In the genomic region with DNA sequence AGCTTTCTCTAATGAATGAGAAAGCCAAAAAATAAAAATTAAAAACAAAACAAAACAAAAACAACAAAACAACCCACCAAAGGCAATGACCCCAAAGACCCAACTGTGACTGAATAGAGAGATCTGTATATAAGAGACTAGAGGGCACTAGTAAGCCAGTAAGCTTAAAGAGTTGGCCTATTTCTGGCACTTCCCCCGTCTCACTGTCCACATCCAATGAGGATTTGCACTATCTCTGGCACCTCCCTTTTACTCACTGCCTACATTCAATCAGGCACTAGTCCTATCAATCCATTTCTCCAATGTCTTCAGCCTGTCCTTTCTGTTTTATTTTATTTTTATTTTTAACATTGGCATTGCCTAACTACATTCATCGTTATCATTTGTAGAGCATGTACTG, we compare ENCODE assay signal across 21 cellular contexts.
"Had no signal": no experiment of that assay in that cellular context is flagged by ENCODE, and none has a peak within 500 bp of the region (broad histone marks: within the 10 kb centered on the region; RNA-seq: fewer than 3 reads in every experiment).

No MANE protein-coding gene starts in this region.

- DNase-seq: activated T-cell treated with anti-CD3 and anti-CD28 coated beads, Interleukin-2, amount 50 U/mL, for 1 hour; adrenal gland; colonic mucosa; dorsolateral prefrontal cortex; effector memory CD8-positive, alpha-beta T cell; hypothalamus; naive thymus-derived CD8-positive, alpha-beta T cell; posterior cingulate gyrus; spleen; stimulated activated CD4-positive, alpha-beta T cell treated with anti-CD3 and anti-CD28 coated beads, Interleukin-4, amount 100 ng/mL, for 24 hours; stimulated activated naive CD8-positive, alpha-beta T cell treated with anti-CD3 and anti-CD28 coated beads, Interleukin-15, Interleukin-2, amounts not matched to agents 100 U/mL and 50 U/mL, for 24 hours; T-helper 1 cell; thyroid gland; upper lobe of right lung had no signal

- H3K27me3 ChIP-seq: adrenal gland, colonic mucosa, esophagus muscularis mucosa, neural progenitor cell, spleen, thyroid gland, upper lobe of right lung had no signal

- H3K4me1 Mint-ChIP-seq: mesothelial cell of epicardium; naive thymus-derived CD8-positive, alpha-beta T cell; neural progenitor cell had no signal

- H3K9ac ChIP-seq: neural progenitor cell had no signal

- H2AFZ ChIP-seq: neural progenitor cell had no signal

- H3K4me2 ChIP-seq: neural progenitor cell had no signal

- H3K4me3 ChIP-seq: adrenal gland, colonic mucosa, dorsolateral prefrontal cortex, esophagus muscularis mucosa, neural progenitor cell, spleen, thyroid gland, upper lobe of right lung had no signal

- H3K36me3 Mint-ChIP-seq: activated naive CD4-positive, alpha-beta T cell treated with anti-CD3 and anti-CD28 coated beads, Interleukin-2, amount 50 U/mL, for 72 hours; mesothelial cell of epicardium; naive thymus-derived CD8-positive, alpha-beta T cell; neural progenitor cell had no signal

- ATAC-seq: activated naive CD4-positive, alpha-beta T cell treated with anti-CD3 and anti-CD28 coated beads, Interleukin-2, amount 50 U/mL, for 72 hours; effector memory CD8-positive, alpha-beta T cell; naive thymus-derived CD8-positive, alpha-beta T cell; stimulated activated naive CD8-positive, alpha-beta T cell treated with anti-CD3 and anti-CD28 coated beads, Interleukin-15, Interleukin-2, amounts not matched to agents 100 U/mL and 50 U/mL, for 24 hours; upper lobe of right lung had no signal

- H3K27ac ChIP-seq: adrenal gland, colonic mucosa, dorsolateral prefrontal cortex, esophagus muscularis mucosa, neural progenitor cell, spleen, thyroid gland, upper lobe of right lung had no signal

- H3K9me3 ChIP-seq: adrenal gland, colonic mucosa, thyroid gland, upper lobe of right lung had no signal

- H3K27ac Mint-ChIP-seq: activated naive CD4-positive, alpha-beta T cell treated with anti-CD3 and anti-CD28 coated beads, Interleukin-2, amount 50 U/mL, for 72 hours; effector memory CD8-positive, alpha-beta T cell; mesothelial cell of epicardium; naive thymus-derived CD8-positive, alpha-beta T cell; neural progenitor cell had no signal

- H3K4me1 ChIP-seq: adrenal gland, colonic mucosa, esophagus muscularis mucosa, neural progenitor cell, spleen, thyroid gland, upper lobe of right lung had no signal

- FAIRE-seq: astrocyte, frontal cortex, islet of Langerhans had no signal

- H3K36me3 ChIP-seq: adrenal gland, colonic mucosa, neural progenitor cell, spleen, thyroid gland, upper lobe of right lung had no signal

- H3K27me3 Mint-ChIP-seq: effector memory CD8-positive, alpha-beta T cell had no signal

- H3K4me3 Mint-ChIP-seq: effector memory CD8-positive, alpha-beta T cell; mesothelial cell of epicardium; naive thymus-derived CD8-positive, alpha-beta T cell; neural progenitor cell had no signal
